ENCODE assay signal across 21 cellular contexts in the genomic region with DNA sequence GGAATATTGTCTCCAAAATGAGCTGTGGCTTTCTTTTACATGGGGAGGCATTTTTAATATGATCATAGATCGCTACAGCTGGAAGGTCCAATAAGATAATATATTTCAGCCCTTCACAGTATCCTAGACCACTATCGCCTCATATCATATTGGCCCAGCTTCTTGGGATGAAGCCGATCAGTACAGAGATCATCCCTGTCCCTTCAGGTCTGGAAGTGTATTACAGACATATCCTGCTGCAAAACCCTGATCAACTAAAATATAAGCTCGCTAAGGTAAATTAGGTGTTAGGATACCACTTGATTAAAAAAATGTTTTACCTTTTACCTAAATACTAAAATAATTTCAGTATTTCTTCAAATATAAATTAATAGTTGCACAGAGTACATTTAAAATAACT. TPM values are rescaled to one million over a fixed set of nuclear protein-coding genes. Genes with fewer than 3 reads are reported as not detected.
DNase-seq lines count a peak whose midpoint lies in the region; ATAC-seq and TF ChIP-seq lines count a peak whose summit lies in the region.
"Had no signal": no experiment of that assay in that cellular context is flagged by ENCODE, and none has a peak within 500 bp of the region (broad histone marks: within the 10 kb centered on the region; RNA-seq: fewer than 3 reads in every experiment).

No MANE protein-coding gene starts in this region.

- no peak for DNase-seq in A673 (ENCODE audit: low spot score)
- no peak for DNase-seq in HCT116 (ENCODE audit: low read depth, low spot score)
- no peak for DNase-seq in WTC11 (ENCODE audit: low spot score)
- no peak for DNase-seq in HCEC 1CT
- DNase-seq: ACHN; BE2C; C1 segment of cervical spinal cord; CD4-positive, CD25-positive, alpha-beta regulatory T cell; CD8-positive, alpha-beta memory T cell; COR-L47; DMS 273 treated with DMSO at 0.1 percent for 48 hours; DMS79; GDM1; GOT3; H7; KBM-7 had no signal

- H3K4me3 ChIP-seq in A673 (ENCODE audit: low read depth, low read length, poor library complexity, severe bottlenecking) = no peak overlapping the region
- no peak overlapping the region for H3K4me3 ChIP-seq in HCT116 (replicated peaks in 1 of 2; ENCODE audit: low read depth in 1 of 2, low read length in 2 of 2)

- peak overlapping the region; percentile 22 for H3K27ac ChIP-seq in A673 (ENCODE audit: low read depth, low read length, poor library complexity, severe bottlenecking)
- H3K27ac ChIP-seq in HCT116 (ENCODE audit: low read depth, low read length) = no peak overlapping the region

- H3K36me3 ChIP-seq in A673 (ENCODE audit: insufficient read depth, low read length, poor library complexity, severe bottlenecking) (no peaks in the 10 kb centered on the region), HCT116 (ENCODE audit: control insufficient read depth in 1 of 2, insufficient read depth in 2 of 2, low read length in 2 of 2) (no peaks in the 10 kb centered on the region)
- H3K36me3 ChIP-seq: BE2C had no signal

- H3K9me3 ChIP-seq in A673 (ENCODE audit: low read depth, low read length, poor library complexity, severe bottlenecking) = no peaks in the 10 kb centered on the region
- no peaks in the 10 kb centered on the region for H3K9me3 ChIP-seq in HCT116 (ENCODE audit: control insufficient read depth in 1 of 2, insufficient read depth in 1 of 2, low read depth in 1 of 2, low read length in 2 of 2)
- H3K9me3 ChIP-seq: BE2C had no signal

- H3K9ac ChIP-seq in HCT116 (ENCODE audit: low read length) = no peak overlapping the region

- intact Hi-C loops in A673 (cut with micrococcal nuclease; ENCODE audit: unreplicated experiment) (loop anchor here (5.0 to 10.0 kb wide), 2 partner anchors 194 to 1739 kb away; no protein-coding TSS in a partner anchor), HCT116 (cut with micrococcal nuclease) (no loop called here)

- no peak overlapping the region for H2AFZ ChIP-seq in HCT116 (ENCODE audit: low read depth, low read length, poor library complexity, severe bottlenecking)

- ATAC-seq in HCT116 (peak; percentile 46; the same call in 1 of the 2 replicates), WTC11 (peak; percentile 72), GM21825 (IDR thresholded peaks at IDR 0.05; ENCODE audit: unreplicated experiment) (no peak), GM18867 (IDR thresholded peaks at IDR 0.05; ENCODE audit: unreplicated experiment) (no peak)
- ATAC-seq: HepG2 had no signal

- TF ChIP-seq CTCF in A673 (conservative IDR thresholded peaks at IDR 0.05; ENCODE audit: low read depth, low read length) (no peak; the same call in 1 of the 2 replicates), HCT116 (IDR thresholded peaks at IDR 0.05 in 2 of 3, conservative IDR thresholded peaks at IDR 0.05 in 1 of 3; ENCODE audit: borderline replicate concordance in 1 of 3, insufficient read depth in 1 of 3, low read depth in 2 of 3, low read length in 2 of 3) (no peak; a peak in 1 of 6 replicates), WTC11 (IDR thresholded peaks at IDR 0.05) (no peak), nephron (IDR thresholded peaks at IDR 0.05; ENCODE audit: unreplicated experiment in 3 of 3) (no peak)

- H3K9me2 ChIP-seq in HCT116 (ENCODE audit: insufficient read depth) = no peaks in the 10 kb centered on the region

- H3K27me3 Mint-ChIP-seq in WTC11 (ENCODE audit: low read depth) (no peaks in the 10 kb centered on the region), nephron (ENCODE audit: low read depth) (peaks cover 20% of the 10 kb centered on the region)
- H3K27me3 Mint-ChIP-seq: CD4-positive, CD25-positive, alpha-beta regulatory T cell; IgD-negative memory B cell had no signal

- RAD21 ChIA-PET in HCT116 (lab: Charles Lee; ENCODE audit: low non-redundant PET in 1 of 2, low total read pairs in 2 of 2, uncharacterized antibody in 2 of 2, unreplicated experiment in 2 of 2) = no interaction called here

- BruUV-seq in A673 (replicated peaks; lab: Mats Ljungman, UMichigan) (no TSS peak), HCT116 (replicated peaks; lab: Mats Ljungman, UMichigan) (no TSS peak)

- H3K4me2 ChIP-seq in HCT116 (ENCODE audit: low read length) = no peak overlapping the region

- no peak for TF ChIP-seq POLR2A in HCT116 (IDR thresholded peaks at IDR 0.05; ENCODE audit: borderline replicate concordance, extremely low read depth, insufficient read depth, insufficient read length)

- H3K36me3 Mint-ChIP-seq in WTC11 (no peaks in the 10 kb centered on the region), nephron (ENCODE audit: low read depth) (no peaks in the 10 kb centered on the region)
- H3K36me3 Mint-ChIP-seq: CD4-positive, CD25-positive, alpha-beta regulatory T cell had no signal

- POLR2A ChIA-PET in A673 (lab: Charles Lee; ENCODE audit: low non-redundant PET) = no interaction called here
- POLR2A ChIA-PET in HCT116 (lab: Charles Lee) = no interaction called here
- POLR2A ChIA-PET in WTC11 (lab: Charles Lee) = no interaction called here

- H3K27ac Mint-ChIP-seq in WTC11 (no peak overlapping the region), nephron (peak overlapping the region in 2 of 3 experiments; percentile 50 to 76)
- H3K27ac Mint-ChIP-seq: CD4-positive, CD25-positive, alpha-beta regulatory T cell; IgD-negative memory B cell had no signal

- H4K20me1 ChIP-seq in HCT116 (ENCODE audit: insufficient read depth) = no peaks in the 10 kb centered on the region

- H3K4me1 ChIP-seq in A673 (ENCODE audit: insufficient read depth, low read length, poor library complexity, severe bottlenecking) = peaks cover 87% of the 10 kb centered on the region
- no peaks in the 10 kb centered on the region for H3K4me1 ChIP-seq in HCT116 (ENCODE audit: control insufficient read depth in 1 of 2, insufficient read depth in 2 of 2, low read length in 2 of 2)

- no peaks in the 10 kb centered on the region for H3K79me2 ChIP-seq in HCT116 (ENCODE audit: insufficient read depth, low read length)

- H3K27me3 ChIP-seq in A673 (replicated peaks; ENCODE audit: insufficient read depth, low read depth, low read length, poor library complexity) (no peaks in the 10 kb centered on the region), HCT116 (ENCODE audit: insufficient read depth, low read length) (peaks cover 15% of the 10 kb centered on the region; the same call in 1 of the 2 replicates)
- H3K27me3 ChIP-seq: BE2C had no signal

- peaks cover 2% of the 10 kb centered on the region for H3K4me1 Mint-ChIP-seq in WTC11
- peaks cover 31% of the 10 kb centered on the region for H3K4me1 Mint-ChIP-seq in nephron
- H3K4me1 Mint-ChIP-seq: IgD-negative memory B cell had no signal

- H3K4me3 Mint-ChIP-seq in WTC11 (no peak overlapping the region), nephron (no peak overlapping the region)
- H3K4me3 Mint-ChIP-seq: CD4-positive, CD25-positive, alpha-beta regulatory T cell; CD8-positive, alpha-beta memory T cell; IgD-negative memory B cell had no signal

- H3K9me3 Mint-ChIP-seq in WTC11 = no peaks in the 10 kb centered on the region
- H3K9me3 Mint-ChIP-seq in nephron = no peaks in the 10 kb centered on the region
- H3K9me3 Mint-ChIP-seq: CD4-positive, CD25-positive, alpha-beta regulatory T cell; CD8-positive, alpha-beta memory T cell had no signal

- CTCF ChIA-PET in A673 (lab: Charles Lee) (no interaction called here), HCT116 (lab: Charles Lee) (no interaction called here), WTC11 (lab: Charles Lee) (interaction anchor here (1.0 to 1.1 kb wide), 3 partner anchors 14 to 79 kb away, joined by 3 to 5 read pairs (median 4); no protein-coding TSS in a partner anchor)

- TF ChIP-seq RAD21 in HCT116 (IDR thresholded peaks at IDR 0.05; ENCODE audit: low read depth) = no peak

TF ChIP-seq in HCT116, 20 proteins besides CTCF, POLR2A, EP300 and RAD21:
- no peak for TF ChIP-seq EZH2phosphoT487 (IDR thresholded peaks at IDR 0.05; ENCODE audit: borderline replicate concordance)

TF ChIP-seq in WTC11, 78 proteins besides CTCF, POLR2A, EP300 and RAD21:
- TF ChIP-seq ESRRA (CRISPR knock-in tag; IDR thresholded peaks at IDR 0.05; ENCODE audit: borderline replicate concordance) (no peak), TP53 (CRISPR knock-in tag; IDR thresholded peaks at IDR 0.05) (no peak), NR3C1 (CRISPR knock-in tag; conservative IDR thresholded peaks at IDR 0.05; ENCODE audit: low read depth) (no peak), GABPB1 (CRISPR knock-in tag; IDR thresholded peaks at IDR 0.05) (no peak)
- TF ChIP-seq, protein P1, sequence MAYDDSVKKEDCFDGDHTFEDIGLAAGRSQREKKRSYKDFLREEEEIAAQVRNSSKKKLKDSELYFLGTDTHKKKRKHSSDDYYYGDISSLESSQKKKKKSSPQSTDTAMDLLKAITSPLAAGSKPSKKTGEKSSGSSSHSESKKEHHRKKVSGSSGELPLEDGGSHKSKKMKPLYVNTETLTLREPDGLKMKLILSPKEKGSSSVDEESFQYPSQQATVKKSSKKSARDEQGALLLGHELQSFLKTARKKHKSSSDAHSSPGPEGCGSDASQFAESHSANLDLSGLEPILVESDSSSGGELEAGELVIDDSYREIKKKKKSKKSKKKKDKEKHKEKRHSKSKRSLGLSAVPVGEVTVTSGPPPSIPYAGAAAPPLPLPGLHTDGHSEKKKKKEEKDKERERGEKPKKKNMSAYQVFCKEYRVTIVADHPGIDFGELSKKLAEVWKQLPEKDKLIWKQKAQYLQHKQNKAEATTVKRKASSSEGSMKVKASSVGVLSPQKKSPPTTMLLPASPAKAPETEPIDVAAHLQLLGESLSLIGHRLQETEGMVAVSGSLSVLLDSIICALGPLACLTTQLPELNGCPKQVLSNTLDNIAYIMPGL (CRISPR knock-in tag; IDR thresholded peaks at IDR 0.05) = no peak
- TF ChIP-seq, protein P2, sequence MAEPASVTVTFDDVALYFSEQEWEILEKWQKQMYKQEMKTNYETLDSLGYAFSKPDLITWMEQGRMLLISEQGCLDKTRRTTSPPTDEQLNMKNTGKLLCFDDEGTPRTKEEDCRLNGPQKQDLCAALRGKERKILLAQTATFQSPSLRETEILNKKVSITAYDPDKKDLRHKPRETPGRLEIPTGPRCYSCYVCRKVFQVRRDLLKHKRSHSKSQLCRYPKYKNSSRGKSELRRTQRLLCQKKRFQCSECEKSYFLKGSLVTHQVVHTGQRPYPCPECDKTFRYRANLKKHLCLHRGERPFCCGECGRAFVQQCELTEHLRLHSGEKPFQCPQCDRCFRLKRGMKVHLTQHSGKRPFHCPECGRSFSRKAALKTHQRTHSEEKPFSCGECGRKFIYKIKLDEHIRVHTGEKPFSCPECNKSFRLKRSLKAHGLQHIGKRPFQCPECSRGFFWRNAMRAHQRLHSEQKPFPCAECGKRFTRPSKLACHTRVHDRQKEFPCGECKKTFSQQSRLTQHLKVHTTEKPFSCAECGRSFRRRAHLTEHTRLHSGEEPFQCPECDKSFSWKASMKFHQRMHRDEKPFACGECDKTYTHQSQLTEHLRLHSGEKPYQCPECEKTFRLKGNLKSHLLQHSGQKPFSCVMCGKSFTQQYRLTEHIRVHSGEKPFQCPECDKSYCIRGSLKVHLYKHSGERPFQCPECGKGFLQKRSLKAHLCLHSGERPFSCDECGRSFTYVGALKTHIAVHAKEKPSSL (CRISPR knock-in tag; conservative IDR thresholded peaks at IDR 0.05) = no peak
TF ChIP-seq in WTC11: peak in this region for 0.

RNA-seq across cellular contexts. Expression of a gene that starts 41.7 kb away (rescaled TPM):
- total RNA-seq in A673 (2021) (67.4 and 85.5 TPM in 2 replicates), HCT116 (2021; ENCODE audit: unreplicated experiment) (not detected), WTC11 (2021) (10.9 to 11.9 TPM (median 11.8 TPM) in 3 replicates)
- polyA plus RNA-seq in HCT116 (2012) = 0.01 TPM in 1 of 2 replicates, not detected in the other

Comparison
In these comparisons a context has a peak if more than half of its experiments do, and no peak if none do; other contexts are left out.
1. ATAC-seq: peak in HCT116 (single experiment) and WTC11 (single experiment); none in GM21825 (single experiment) and GM18867 (single experiment).
2. RNA of a gene that starts 41.7 kb away (total RNA-seq): 67.4 to 85.5 TPM in A673 and 10.9 to 11.9 TPM in WTC11; not detected in HCT116 (single experiment); every median in the first group is over 10 times any median in the second.